Comparison of ENCODE assay signal across 22 cellular contexts in genomic region chr16:23907457-23907902, GRCh38.
DNase-seq lines count a peak whose midpoint lies in the region; ATAC-seq and TF ChIP-seq lines count a peak whose summit lies in the region.
"Had no signal": no experiment of that assay in that cellular context is flagged by ENCODE, and none has a peak within 500 bp of the region (broad histone marks: within the 10 kb centered on the region; RNA-seq: fewer than 3 reads in every experiment).

No MANE protein-coding gene starts in this region.

- DNase-seq in activated T-cell treated with anti-CD3 and anti-CD28 coated beads, Interleukin-2, amount 50 U/mL, for 24 hours = no peak
- DNase-seq in activated T-cell treated with anti-CD3 and anti-CD28 coated beads, Interleukin-2, amount 50 U/mL, for 72 hours = no peak
- DNase-seq in T-helper 17 cell (no peak), endothelial cell (ENCODE audit: low spot score) (no peak), cardiac septum (ENCODE audit: low spot score) (no peak)
- no peak for DNase-seq in stimulated activated naive B cell treated with anti-CD40 and anti-IgM and Interleukin-4, amounts not matched to agents 10 μg/mL and 1 μg/mL and 100 μg/mL, for 72 hours
- no peak for DNase-seq in effector CD4-positive, alpha-beta T cell
- DNase-seq: activated CD4-positive, alpha-beta T cell treated with anti-CD3 and anti-CD28 coated beads, Interleukin-2, amount 50 U/mL, for 48 hours; activated T-cell treated with anti-CD3 and anti-CD28 coated beads, Interleukin-2, amount 50 U/mL, for 48 hours; adrenal gland; DMS79; heart left ventricle; IMR-90; NCI-H187; NCI-H446; psoas muscle; small intestine; stimulated activated CD4-positive, alpha-beta T cell treated with anti-CD3 and anti-CD28 coated beads, Interleukin-4, amount 100 ng/mL, for 1 hour; substantia nigra had no signal

- no peak for ATAC-seq in activated T-cell treated with anti-CD3 and anti-CD28 coated beads, Interleukin-2, amount 50 U/mL, for 72 hours (replicated peaks in 1 of 2)
- ATAC-seq in T-helper 17 cell = no peak
- peak in 1 of 2 donors; percentile 22 for ATAC-seq in stimulated activated naive B cell treated with anti-CD40 and anti-IgM and Interleukin-4, amounts not matched to agents 10 μg/mL and 1 μg/mL and 100 μg/mL, for 72 hours (replicated peaks)
- ATAC-seq in GM19351 (IDR thresholded peaks at IDR 0.05; ENCODE audit: unreplicated experiment) = no peak
- ATAC-seq: psoas muscle had no signal

- peaks cover 72% of the 10 kb centered on the region for H3K4me1 Mint-ChIP-seq in activated T-cell treated with anti-CD3 and anti-CD28 coated beads, Interleukin-2, amount 50 U/mL, for 24 hours (ENCODE audit: low read depth)
- peaks cover 45% of the 10 kb centered on the region for H3K4me1 Mint-ChIP-seq in activated T-cell treated with anti-CD3 and anti-CD28 coated beads, Interleukin-2, amount 50 U/mL, for 72 hours (ENCODE audit: low read depth)
- H3K4me1 Mint-ChIP-seq in T-helper 17 cell (peaks cover 54% of the 10 kb centered on the region), endothelial cell (ENCODE audit: unreplicated experiment) (peaks cover 26% of the 10 kb centered on the region)
- peaks cover 65 to 95% of the 10 kb centered on the region in 2 donors for H3K4me1 Mint-ChIP-seq in stimulated activated naive B cell treated with anti-CD40 and anti-IgM and Interleukin-4, amounts not matched to agents 10 μg/mL and 1 μg/mL and 100 μg/mL, for 72 hours

- TF ChIP-seq CTCF in endothelial cell (IDR thresholded peaks at IDR 0.05; ENCODE audit: unreplicated experiment) = no peak

- no peaks in the 10 kb centered on the region for H3K9me3 ChIP-seq in T-helper 17 cell (ENCODE audit: control insufficient read depth, low read length, poor library complexity, severe bottlenecking)
- H3K9me3 ChIP-seq: adrenal gland, BLaER1, heart left ventricle, psoas muscle had no signal

- no peaks in the 10 kb centered on the region for H3K27me3 Mint-ChIP-seq in activated T-cell treated with anti-CD3 and anti-CD28 coated beads, Interleukin-2, amount 50 U/mL, for 24 hours
- no peaks in the 10 kb centered on the region for H3K27me3 Mint-ChIP-seq in activated T-cell treated with anti-CD3 and anti-CD28 coated beads, Interleukin-2, amount 50 U/mL, for 72 hours (ENCODE audit: low read depth)
- H3K27me3 Mint-ChIP-seq in T-helper 17 cell (no peaks in the 10 kb centered on the region), endothelial cell (ENCODE audit: unreplicated experiment) (peaks cover 7% of the 10 kb centered on the region)
- no peaks in the 10 kb centered on the region for H3K27me3 Mint-ChIP-seq in stimulated activated naive B cell treated with anti-CD40 and anti-IgM and Interleukin-4, amounts not matched to agents 10 μg/mL and 1 μg/mL and 100 μg/mL, for 72 hours

- H3K9me3 Mint-ChIP-seq in activated T-cell treated with anti-CD3 and anti-CD28 coated beads, Interleukin-2, amount 50 U/mL, for 24 hours = no peaks in the 10 kb centered on the region
- H3K9me3 Mint-ChIP-seq in activated T-cell treated with anti-CD3 and anti-CD28 coated beads, Interleukin-2, amount 50 U/mL, for 72 hours = no peaks in the 10 kb centered on the region
- no peaks in the 10 kb centered on the region for H3K9me3 Mint-ChIP-seq in endothelial cell (ENCODE audit: unreplicated experiment)
- H3K9me3 Mint-ChIP-seq in stimulated activated naive B cell treated with anti-CD40 and anti-IgM and Interleukin-4, amounts not matched to agents 10 μg/mL and 1 μg/mL and 100 μg/mL, for 72 hours = no peaks in the 10 kb centered on the region
- H3K9me3 Mint-ChIP-seq: nephron had no signal

- peaks cover 18% of the 10 kb centered on the region for H3K36me3 Mint-ChIP-seq in activated T-cell treated with anti-CD3 and anti-CD28 coated beads, Interleukin-2, amount 50 U/mL, for 24 hours (ENCODE audit: low read depth)
- peaks cover 0 to 3% of the 10 kb centered on the region in 2 donors for H3K36me3 Mint-ChIP-seq in activated T-cell treated with anti-CD3 and anti-CD28 coated beads, Interleukin-2, amount 50 U/mL, for 72 hours (ENCODE audit: insufficient read depth in 2 of 2)
- H3K36me3 Mint-ChIP-seq in T-helper 17 cell (ENCODE audit: low read depth) (no peaks in the 10 kb centered on the region), endothelial cell (ENCODE audit: low read depth, unreplicated experiment) (no peaks in the 10 kb centered on the region)
- peaks cover 16 to 36% of the 10 kb centered on the region in 2 donors for H3K36me3 Mint-ChIP-seq in stimulated activated naive B cell treated with anti-CD40 and anti-IgM and Interleukin-4, amounts not matched to agents 10 μg/mL and 1 μg/mL and 100 μg/mL, for 72 hours

- peak overlapping the region; percentile 41 for H3K27ac Mint-ChIP-seq in activated T-cell treated with anti-CD3 and anti-CD28 coated beads, Interleukin-2, amount 50 U/mL, for 24 hours
- no peak overlapping the region for H3K27ac Mint-ChIP-seq in activated T-cell treated with anti-CD3 and anti-CD28 coated beads, Interleukin-2, amount 50 U/mL, for 72 hours
- H3K27ac Mint-ChIP-seq in T-helper 17 cell (peak overlapping the region; percentile 70), endothelial cell (ENCODE audit: unreplicated experiment) (peak overlapping the region; percentile 32)
- H3K27ac Mint-ChIP-seq in stimulated activated naive B cell treated with anti-CD40 and anti-IgM and Interleukin-4, amounts not matched to agents 10 μg/mL and 1 μg/mL and 100 μg/mL, for 72 hours = peak overlapping the region; percentile 68
- H3K27ac Mint-ChIP-seq: nephron had no signal

- intact Hi-C loops in cardiac septum (cut with DNase I) = no loop called here

- H3K4me3 Mint-ChIP-seq in activated T-cell treated with anti-CD3 and anti-CD28 coated beads, Interleukin-2, amount 50 U/mL, for 24 hours = no peak overlapping the region
- H3K4me3 Mint-ChIP-seq in activated T-cell treated with anti-CD3 and anti-CD28 coated beads, Interleukin-2, amount 50 U/mL, for 72 hours = no peak overlapping the region
- no peak overlapping the region for H3K4me3 Mint-ChIP-seq in T-helper 17 cell
- H3K4me3 Mint-ChIP-seq in endothelial cell (ENCODE audit: unreplicated experiment) = no peak overlapping the region
- no peak overlapping the region for H3K4me3 Mint-ChIP-seq in stimulated activated naive B cell treated with anti-CD40 and anti-IgM and Interleukin-4, amounts not matched to agents 10 μg/mL and 1 μg/mL and 100 μg/mL, for 72 hours
- H3K4me3 Mint-ChIP-seq: nephron had no signal
